ENCODE assay signal across 1 cellular context in the genomic region with DNA sequence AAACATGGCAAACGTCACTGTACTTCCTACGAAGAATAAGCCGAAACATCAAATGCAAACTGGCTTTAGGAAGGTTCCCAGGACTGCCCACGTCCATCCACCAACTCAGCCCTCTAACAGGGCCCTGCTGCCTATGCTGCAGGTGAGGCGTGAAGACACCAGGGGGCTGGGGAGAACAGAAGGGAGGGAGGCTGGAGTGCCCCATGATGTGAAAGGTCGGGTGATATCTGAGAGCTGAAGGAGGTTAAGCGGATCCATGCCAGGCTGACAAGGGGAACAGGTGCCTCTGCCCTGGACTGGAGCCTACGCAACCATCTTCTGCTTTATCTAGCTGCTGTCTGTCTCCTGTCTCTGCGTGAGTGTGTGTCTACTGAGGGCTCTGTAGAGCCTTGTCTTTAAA.
TF ChIP-seq lines count a peak whose summit lies in the region.

No MANE protein-coding gene starts in this region.

TF ChIP-seq in HepG2, 621 proteins besides CTCF, POLR2A, EP300 and RAD21:
- TF ChIP-seq ZMYM3 (CRISPR knock-in tag; IDR thresholded peaks at IDR 0.05) (no peak), MAFG (CRISPR knock-in tag; IDR thresholded peaks at IDR 0.05) (no peak), ZNF619 (CRISPR knock-in tag; IDR thresholded peaks at IDR 0.05) (no peak), ZNF614 (CRISPR knock-in tag; IDR thresholded peaks at IDR 0.05; ENCODE audit: borderline replicate concordance) (no peak), ZNF484 (CRISPR knock-in tag; IDR thresholded peaks at IDR 0.05; ENCODE audit: borderline replicate concordance, low read depth) (no peak), ZNF282 (IDR thresholded peaks at IDR 0.05; ENCODE audit: partially characterized antibody) (no peak), KDM5B (CRISPR knock-in tag; IDR thresholded peaks at IDR 0.05; ENCODE audit: borderline replicate concordance) (no peak), ZBTB8A (CRISPR knock-in tag; IDR thresholded peaks at IDR 0.05; ENCODE audit: borderline replicate concordance, low read depth) (no peak), ZSCAN29 (CRISPR knock-in tag; conservative IDR thresholded peaks at IDR 0.05) (no peak), ZNF674 (CRISPR knock-in tag; IDR thresholded peaks at IDR 0.05; ENCODE audit: low read depth) (no peak), SMARCE1 (IDR thresholded peaks at IDR 0.05; ENCODE audit: borderline replicate concordance) (no peak), KLF6 (CRISPR knock-in tag; IDR thresholded peaks at IDR 0.05) (no peak), ARNTL (CRISPR knock-in tag; IDR thresholded peaks at IDR 0.05) (no peak), ZNF570 (CRISPR knock-in tag; IDR thresholded peaks at IDR 0.05; ENCODE audit: borderline replicate concordance) (no peak), ZNF460 (CRISPR knock-in tag; IDR thresholded peaks at IDR 0.05; ENCODE audit: borderline replicate concordance) (no peak)
- TF ChIP-seq, protein P1, sequence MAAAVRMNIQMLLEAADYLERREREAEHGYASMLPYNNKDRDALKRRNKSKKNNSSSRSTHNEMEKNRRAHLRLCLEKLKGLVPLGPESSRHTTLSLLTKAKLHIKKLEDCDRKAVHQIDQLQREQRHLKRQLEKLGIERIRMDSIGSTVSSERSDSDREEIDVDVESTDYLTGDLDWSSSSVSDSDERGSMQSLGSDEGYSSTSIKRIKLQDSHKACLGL (CRISPR knock-in tag; IDR thresholded peaks at IDR 0.05) = no peak
- TF ChIP-seq, protein P2, sequence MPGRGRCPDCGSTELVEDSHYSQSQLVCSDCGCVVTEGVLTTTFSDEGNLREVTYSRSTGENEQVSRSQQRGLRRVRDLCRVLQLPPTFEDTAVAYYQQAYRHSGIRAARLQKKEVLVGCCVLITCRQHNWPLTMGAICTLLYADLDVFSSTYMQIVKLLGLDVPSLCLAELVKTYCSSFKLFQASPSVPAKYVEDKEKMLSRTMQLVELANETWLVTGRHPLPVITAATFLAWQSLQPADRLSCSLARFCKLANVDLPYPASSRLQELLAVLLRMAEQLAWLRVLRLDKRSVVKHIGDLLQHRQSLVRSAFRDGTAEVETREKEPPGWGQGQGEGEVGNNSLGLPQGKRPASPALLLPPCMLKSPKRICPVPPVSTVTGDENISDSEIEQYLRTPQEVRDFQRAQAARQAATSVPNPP (CRISPR knock-in tag; IDR thresholded peaks at IDR 0.05) = no peak
- TF ChIP-seq, protein P3, sequence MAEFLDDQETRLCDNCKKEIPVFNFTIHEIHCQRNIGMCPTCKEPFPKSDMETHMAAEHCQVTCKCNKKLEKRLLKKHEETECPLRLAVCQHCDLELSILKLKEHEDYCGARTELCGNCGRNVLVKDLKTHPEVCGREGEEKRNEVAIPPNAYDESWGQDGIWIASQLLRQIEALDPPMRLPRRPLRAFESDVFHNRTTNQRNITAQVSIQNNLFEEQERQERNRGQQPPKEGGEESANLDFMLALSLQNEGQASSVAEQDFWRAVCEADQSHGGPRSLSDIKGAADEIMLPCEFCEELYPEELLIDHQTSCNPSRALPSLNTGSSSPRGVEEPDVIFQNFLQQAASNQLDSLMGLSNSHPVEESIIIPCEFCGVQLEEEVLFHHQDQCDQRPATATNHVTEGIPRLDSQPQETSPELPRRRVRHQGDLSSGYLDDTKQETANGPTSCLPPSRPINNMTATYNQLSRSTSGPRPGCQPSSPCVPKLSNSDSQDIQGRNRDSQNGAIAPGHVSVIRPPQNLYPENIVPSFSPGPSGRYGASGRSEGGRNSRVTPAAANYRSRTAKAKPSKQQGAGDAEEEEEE (CRISPR knock-in tag; IDR thresholded peaks at IDR 0.05; ENCODE audit: borderline replicate concordance) = no peak
